1 cellular context compared by ENCODE assay signal in genomic region chr4:158313566-158313965, GRCh38.
TF ChIP-seq lines count a peak whose summit lies in the region.

No MANE protein-coding gene starts in this region.

TF ChIP-seq in A549, 52 proteins besides CTCF, POLR2A, EP300 and RAD21 (continued from another document):
- TF ChIP-seq HMGXB4 (CRISPR knock-in tag; IDR thresholded peaks at IDR 0.05; ENCODE audit: borderline replicate concordance) (no peak), FOSB (CRISPR knock-in tag; IDR thresholded peaks at IDR 0.05) (no peak), KDM5A (IDR thresholded peaks at IDR 0.05) (no peak), NFE2L2 (conservative IDR thresholded peaks at IDR 0.05; ENCODE audit: low read length) (no peak), RARB (CRISPR knock-in tag; IDR thresholded peaks at IDR 0.05) (no peak), PBX3 (IDR thresholded peaks at IDR 0.05) (no peak), ZC3H11A (IDR thresholded peaks at IDR 0.05) (no peak), HOXB13 (CRISPR knock-in tag; IDR thresholded peaks at IDR 0.05; ENCODE audit: low read depth) (no peak), RFX5 (IDR thresholded peaks at IDR 0.05) (no peak), RNF2 (IDR thresholded peaks at IDR 0.05; ENCODE audit: borderline replicate concordance, low read depth) (no peak), HES2 (IDR thresholded peaks at IDR 0.05) (no peak)
